In genomic region chr19:50349277-50350057, GRCh38 we compare ENCODE assay signal across 23 cellular contexts. TPM values are rescaled to one million over a fixed set of nuclear protein-coding genes. Genes with fewer than 3 reads are reported as not detected.
DNase-seq lines count a peak whose midpoint lies in the region; ATAC-seq, FAIRE-seq and TF ChIP-seq lines count a peak whose summit lies in the region.
"Had no signal": no experiment of that assay in that cellular context is flagged by ENCODE, and none has a peak within 500 bp of the region (broad histone marks: within the 10 kb centered on the region; RNA-seq: fewer than 3 reads in every experiment).

No MANE protein-coding gene starts in this region.

- H3K27ac Mint-ChIP-seq in activated CD4-positive, alpha-beta T cell treated with anti-CD3 and anti-CD28 coated beads for 36 hours, result peak overlapping the region; percentile 29
- H3K27ac Mint-ChIP-seq in stimulated activated memory B cell treated with anti-CD40 and anti-IgM and Interleukin-4, amounts not matched to agents 10 μg/mL and 1 μg/mL and 100 μg/mL, for 72 hours, result peak overlapping the region; percentile 94
- H3K27ac Mint-ChIP-seq: activated naive CD4-positive, alpha-beta T cell treated with anti-CD3 and anti-CD28 coated beads, Interleukin-2, amount 10 ng/mL, durations not matched to agents 7 days and 5 days had no signal

- intact Hi-C loops in activated CD4-positive, alpha-beta T cell treated with anti-CD3 and anti-CD28 coated beads for 36 hours (cut with DNase I, micrococcal nuclease), result no loop called here
- intact Hi-C loops in kidney (cut with DNase I), result no loop called here
- intact Hi-C loops in body of pancreas (cut with DNase I), result no loop called here

- no peak overlapping the region for H3K4me3 Mint-ChIP-seq in activated CD4-positive, alpha-beta T cell treated with anti-CD3 and anti-CD28 coated beads for 36 hours
- H3K4me3 Mint-ChIP-seq in stimulated activated memory B cell treated with anti-CD40 and anti-IgM and Interleukin-4, amounts not matched to agents 10 μg/mL and 1 μg/mL and 100 μg/mL, for 72 hours, result no peak overlapping the region
- H3K4me3 Mint-ChIP-seq: activated naive CD4-positive, alpha-beta T cell treated with anti-CD3 and anti-CD28 coated beads, Interleukin-2, amount 10 ng/mL, durations not matched to agents 7 days and 5 days had no signal

- H3K27me3 Mint-ChIP-seq in activated CD4-positive, alpha-beta T cell treated with anti-CD3 and anti-CD28 coated beads for 36 hours, result no peaks in the 10 kb centered on the region
- no peaks in the 10 kb centered on the region for H3K27me3 Mint-ChIP-seq in stimulated activated memory B cell treated with anti-CD40 and anti-IgM and Interleukin-4, amounts not matched to agents 10 μg/mL and 1 μg/mL and 100 μg/mL, for 72 hours
- H3K27me3 Mint-ChIP-seq: activated naive CD4-positive, alpha-beta T cell treated with anti-CD3 and anti-CD28 coated beads, Interleukin-2, amount 10 ng/mL, durations not matched to agents 7 days and 5 days had no signal

- no peak for TF ChIP-seq POLR2A in body of pancreas (IDR thresholded peaks at IDR 0.05)

- TF ChIP-seq CTCF in kidney (IDR thresholded peaks at IDR 0.05; ENCODE audit: borderline replicate concordance, extremely low read depth, insufficient read depth) (no peak), body of pancreas (IDR thresholded peaks at IDR 0.05) (no peak)

- peak overlapping the region; percentile 78 to 79 for H3K27ac ChIP-seq in kidney (ENCODE audit: low read depth in 2 of 2, low read length in 2 of 2)
- peak overlapping the region in 1 of 4 donors; percentile 15 for H3K27ac ChIP-seq in body of pancreas
- H3K27ac ChIP-seq: 22Rv1, C4-2B, parathyroid adenoma had no signal

- H3K9me3 Mint-ChIP-seq in activated CD4-positive, alpha-beta T cell treated with anti-CD3 and anti-CD28 coated beads for 36 hours (ENCODE audit: low read depth), result no peaks in the 10 kb centered on the region
- H3K9me3 Mint-ChIP-seq in stimulated activated memory B cell treated with anti-CD40 and anti-IgM and Interleukin-4, amounts not matched to agents 10 μg/mL and 1 μg/mL and 100 μg/mL, for 72 hours, result no peaks in the 10 kb centered on the region

- DNase-seq in activated CD4-positive, alpha-beta T cell treated with anti-CD3 and anti-CD28 coated beads for 36 hours, result no peak
- no peak for DNase-seq in activated CD4-positive, alpha-beta T cell treated with anti-CD3 and anti-CD28 coated beads for 1 hour
- peak; percentile 44 for DNase-seq in RPMI8226
- DNase-seq in kidney, result no peak
- no peak for DNase-seq in body of pancreas
- DNase-seq: activated CD4-positive, alpha-beta T cell treated with anti-CD3 and anti-CD28 coated beads for 4 hours; activated CD8-positive, alpha-beta memory T cell treated with anti-CD3 and anti-CD28 coated beads, Interleukin-2, amount 50 U/mL, for 4 hours; activated naive CD4-positive, alpha-beta T cell treated with anti-CD3 and anti-CD28 coated beads, Interleukin-2, amount 10 ng/mL, durations not matched to agents 7 days and 5 days; esophagus squamous epithelium; islet precursor cell; NCI-H1694; NCI-H510A; T1000; upper lobe of left lung had no signal

- peaks cover 36% of the 10 kb centered on the region for H3K4me1 Mint-ChIP-seq in activated CD4-positive, alpha-beta T cell treated with anti-CD3 and anti-CD28 coated beads for 36 hours
- H3K4me1 Mint-ChIP-seq in stimulated activated memory B cell treated with anti-CD40 and anti-IgM and Interleukin-4, amounts not matched to agents 10 μg/mL and 1 μg/mL and 100 μg/mL, for 72 hours, result peaks cover 57% of the 10 kb centered on the region

- no peaks in the 10 kb centered on the region for H3K27me3 ChIP-seq in body of pancreas
- H3K27me3 ChIP-seq: esophagus squamous epithelium, upper lobe of left lung had no signal

- FAIRE-seq in kidney (lab: Jason Lieb, UNC), result no peak

- peaks cover 0 to 6% of the 10 kb centered on the region in 2 donors for H3K9me3 ChIP-seq in kidney (ENCODE audit: control insufficient read depth in 1 of 2, low read length in 2 of 2)
- peaks cover 0 to 5% (median 0%) of the 10 kb centered on the region in 3 donors for H3K9me3 ChIP-seq in body of pancreas

- H3K9ac ChIP-seq in kidney (ENCODE audit: low read length in 2 of 2), result no peak overlapping the region
- H3K9ac ChIP-seq: parathyroid adenoma had no signal

- POLR2A ChIA-PET in activated CD4-positive, alpha-beta T cell treated with anti-CD3 and anti-CD28 coated beads for 36 hours (lab: Charles Lee), result no interaction called here

- peaks cover 3% of the 10 kb centered on the region for H3K36me3 Mint-ChIP-seq in activated CD4-positive, alpha-beta T cell treated with anti-CD3 and anti-CD28 coated beads for 36 hours (ENCODE audit: low read depth)
- H3K36me3 Mint-ChIP-seq in stimulated activated memory B cell treated with anti-CD40 and anti-IgM and Interleukin-4, amounts not matched to agents 10 μg/mL and 1 μg/mL and 100 μg/mL, for 72 hours, result peaks cover 5% of the 10 kb centered on the region

- no peak overlapping the region for H3K4me3 ChIP-seq in kidney (ENCODE audit: low read length in 2 of 2)
- no peak overlapping the region for H3K4me3 ChIP-seq in body of pancreas
- H3K4me3 ChIP-seq: esophagus squamous epithelium, smooth muscle cell, upper lobe of left lung had no signal

- no peak for ATAC-seq in activated CD4-positive, alpha-beta T cell treated with anti-CD3 and anti-CD28 coated beads for 36 hours
- ATAC-seq in stimulated activated memory B cell treated with anti-CD40 and anti-IgM and Interleukin-4, amounts not matched to agents 10 μg/mL and 1 μg/mL and 100 μg/mL, for 72 hours, result no peak
- ATAC-seq in GM19023 (IDR thresholded peaks at IDR 0.05; ENCODE audit: unreplicated experiment) (no peak), body of pancreas (no peak), HG03175 (IDR thresholded peaks at IDR 0.05; ENCODE audit: unreplicated experiment) (no peak)

- 72 to 84% methylated on average over 17 to 22 of the region's 22 CpGs for WGBS in body of pancreas, 2 donors

- peaks cover 4 to 22% of the 10 kb centered on the region in 2 donors for H3K4me1 ChIP-seq in kidney (ENCODE audit: control insufficient read depth in 1 of 2, insufficient read depth in 1 of 2, low read depth in 1 of 2, low read length in 2 of 2)
- peaks cover 9% of the 10 kb centered on the region for H3K4me1 ChIP-seq in body of pancreas
- H3K4me1 ChIP-seq: upper lobe of left lung had no signal

- CTCF ChIA-PET in activated CD4-positive, alpha-beta T cell treated with anti-CD3 and anti-CD28 coated beads for 36 hours (lab: Charles Lee), result interaction anchor here (0.9 kb wide), 1 partner anchor 13 kb away, joined by 5 read pairs; no protein-coding TSS in a partner anchor

- H3K36me3 ChIP-seq in kidney (ENCODE audit: control insufficient read depth in 1 of 2, insufficient read depth in 2 of 2, low read length in 2 of 2) (no peaks in the 10 kb centered on the region), body of pancreas (replicated peaks in 1 of 2; ENCODE audit: insufficient read depth in 1 of 2, low read depth in 2 of 2) (no peaks in the 10 kb centered on the region)
- H3K36me3 ChIP-seq: esophagus squamous epithelium, upper lobe of left lung had no signal

RNA-seq across cellular contexts. Expression of gene NAPSA, which starts 16.0 kb away (rescaled TPM):
- total RNA-seq in activated CD4-positive, alpha-beta T cell treated with anti-CD3 and anti-CD28 coated beads for 36 hours, result 10 to 100 TPM; 44.0 to 63.4 TPM
- total RNA-seq in kidney (217 TPM), body of pancreas (1 to 10 TPM; 1.8 to 2.3 TPM)
- 268 TPM for polyA plus RNA-seq in kidney (ENCODE audit: insufficient read depth, low read depth, low replicate concordance)
- total RNA-seq: Daoy had no signal

RNA-seq across cellular contexts. Expression of gene KCNC3, which starts 20.3 kb away (rescaled TPM):
- 1 to 10 TPM; 9.1 to 9.7 TPM for total RNA-seq in activated CD4-positive, alpha-beta T cell treated with anti-CD3 and anti-CD28 coated beads for 36 hours
- 31.0 TPM for total RNA-seq in kidney
- 9.1 TPM for polyA plus RNA-seq in kidney (ENCODE audit: insufficient read depth, low read depth, low replicate concordance)
- total RNA-seq in body of pancreas, result 1 to 10 TPM; 1.8 to 6.3 TPM
- total RNA-seq: LHCN-M2 had no signal

RNA-seq across cellular contexts. Expression of gene NR1H2, which starts 26.8 kb away (rescaled TPM):
- 10 to 100 TPM; 50.3 to 53.6 TPM for total RNA-seq in activated CD4-positive, alpha-beta T cell treated with anti-CD3 and anti-CD28 coated beads for 36 hours
- 80.4 TPM for total RNA-seq in kidney
- polyA plus RNA-seq in kidney (ENCODE audit: insufficient read depth, low read depth, low replicate concordance), result 59.7 TPM
- total RNA-seq in body of pancreas, result 10 to 100 TPM; 43.2 to 50.1 TPM

RNA-seq across cellular contexts. Expression of gene POLD1, which starts 34.7 kb away (rescaled TPM):
- total RNA-seq in activated CD4-positive, alpha-beta T cell treated with anti-CD3 and anti-CD28 coated beads for 36 hours, result 100 to 1,000 TPM; 220 to 227 TPM
- total RNA-seq in kidney (22.1 TPM), body of pancreas (10 to 100 TPM; 13.2 to 13.8 TPM)
- polyA plus RNA-seq in kidney (ENCODE audit: insufficient read depth, low read depth, low replicate concordance), result 17.8 TPM

Comparison
In these comparisons a context has a peak if more than half of its experiments do, and no peak if none do; other contexts are left out.
1. RNA of gene NAPSA, which starts 16.0 kb away (total RNA-seq): 217 TPM in kidney (single experiment) and 44.0 to 63.4 TPM in activated CD4-positive, alpha-beta T cell treated with anti-CD3 and anti-CD28 coated beads for 36 hours; 1.8 to 2.3 TPM in body of pancreas; every median in the first group is over 10 times any median in the second.